Comparison of ENCODE assay signal across 2 cellular contexts in genomic region chr9:106684940-106685695, GRCh38.
TF ChIP-seq lines count a peak whose summit lies in the region.

No MANE protein-coding gene starts in this region.

TF ChIP-seq in H1, 55 proteins besides CTCF, POLR2A, EP300 and RAD21:
- no peak for TF ChIP-seq POU5F1 (IDR thresholded peaks at IDR 0.05; ENCODE audit: low read depth, low read length)
- no peak for TF ChIP-seq BACH1 (IDR thresholded peaks at IDR 0.05; ENCODE audit: low read length)
- TF ChIP-seq TCF12 (IDR thresholded peaks at IDR 0.05; ENCODE audit: low read depth, low read length) = no peak
- TF ChIP-seq SP4 (IDR thresholded peaks at IDR 0.05; ENCODE audit: low read length) = no peak
- no peak for TF ChIP-seq FOSL1 (IDR thresholded peaks at IDR 0.05; ENCODE audit: insufficient read depth, low read depth, low read length)
- TF ChIP-seq SUZ12 (IDR thresholded peaks at IDR 0.05; ENCODE audit: low read length) = no peak

TF ChIP-seq in GM12891, 5 proteins besides CTCF, POLR2A, EP300 and RAD21 (continued from another document):
- no peak for TF ChIP-seq PAX5 (IDR thresholded peaks at IDR 0.05; ENCODE audit: insufficient read depth, low read length, severe bottlenecking)
- no peak for TF ChIP-seq POLR2AphosphoS5 (IDR thresholded peaks at IDR 0.05; ENCODE audit: low read depth, low read length)
- TF ChIP-seq TAF1 (IDR thresholded peaks at IDR 0.05; ENCODE audit: low read depth, low read length) = no peak
- TF ChIP-seq SPI1 (IDR thresholded peaks at IDR 0.05; ENCODE audit: low read depth, low read length) = no peak
